Comparison of ENCODE assay signal across 36 cellular contexts in genomic region chr4:139515531-139515958, GRCh38. TPM values are rescaled to one million over a fixed set of nuclear protein-coding genes. Genes with fewer than 3 reads are reported as not detected.
A peak's percentile ranks its signal among the peaks of the same experiment; 100 is the strongest.
DNase-seq lines count a peak whose midpoint lies in the region; ATAC-seq and TF ChIP-seq lines count a peak whose summit lies in the region.
"Had no signal": no experiment of that assay in that cellular context is flagged by ENCODE, and none has a peak within 500 bp of the region (broad histone marks: within the 10 kb centered on the region; RNA-seq: fewer than 3 reads in every experiment).

No MANE protein-coding gene starts in this region.

- H3K4me3 Mint-ChIP-seq in nephron = no peak overlapping the region
- no peak overlapping the region for H3K4me3 Mint-ChIP-seq in Calu3 (ENCODE audit: low read depth, unreplicated experiment)
- H3K4me3 Mint-ChIP-seq in activated CD8-positive, alpha-beta T cell treated with anti-CD3 and anti-CD28 coated beads for 36 hours = no peak overlapping the region
- H3K4me3 Mint-ChIP-seq: activated naive CD8-positive, alpha-beta T cell; CD4-positive, alpha-beta T cell; dendritic cell treated with granulocyte-macrophage colony-stimulating factor and Interleukin-4, amounts not matched to agents 40 ng/mL and 50 ng/mL, for 4 days; endodermal cell; stimulated activated effector memory CD8-positive, alpha-beta T cell treated with anti-CD3 and anti-CD28 coated beads, Interleukin-12 subunit alpha, Interleukin-12 subunit beta, amount 100 ng/mL, for 72 hours had no signal

- intact Hi-C loops in adrenal gland (cut with DNase I) = no loop called here
- intact Hi-C loops in Calu3 (cut with micrococcal nuclease; ENCODE audit: unreplicated experiment) = no loop called here
- intact Hi-C loops in activated CD8-positive, alpha-beta T cell treated with anti-CD3 and anti-CD28 coated beads for 36 hours (cut with micrococcal nuclease) = no loop called here

- H3K9me3 Mint-ChIP-seq in nephron (no peaks in the 10 kb centered on the region), Calu3 (ENCODE audit: low read depth, unreplicated experiment) (no peaks in the 10 kb centered on the region)
- no peaks in the 10 kb centered on the region for H3K9me3 Mint-ChIP-seq in activated CD8-positive, alpha-beta T cell treated with anti-CD3 and anti-CD28 coated beads for 36 hours
- H3K9me3 Mint-ChIP-seq: CD4-positive, alpha-beta T cell; dendritic cell treated with granulocyte-macrophage colony-stimulating factor and Interleukin-4, amounts not matched to agents 40 ng/mL and 50 ng/mL, for 4 days; endodermal cell; stimulated activated effector memory CD8-positive, alpha-beta T cell treated with anti-CD3 and anti-CD28 coated beads, Interleukin-12 subunit alpha, Interleukin-12 subunit beta, amount 100 ng/mL, for 72 hours had no signal

- H3K27me3 Mint-ChIP-seq in nephron (ENCODE audit: low read depth) = no peaks in the 10 kb centered on the region
- no peaks in the 10 kb centered on the region for H3K27me3 Mint-ChIP-seq in Calu3 (ENCODE audit: unreplicated experiment)
- H3K27me3 Mint-ChIP-seq in activated CD8-positive, alpha-beta T cell treated with anti-CD3 and anti-CD28 coated beads for 36 hours = no peaks in the 10 kb centered on the region
- H3K27me3 Mint-ChIP-seq: activated naive CD8-positive, alpha-beta T cell; CD4-positive, alpha-beta T cell; dendritic cell treated with granulocyte-macrophage colony-stimulating factor and Interleukin-4, amounts not matched to agents 40 ng/mL and 50 ng/mL, for 4 days had no signal

- ATAC-seq in activated CD8-positive, alpha-beta T cell treated with anti-CD3 and anti-CD28 coated beads for 36 hours = no peak
- ATAC-seq: A549; GM12878; left colon; stimulated activated effector memory CD8-positive, alpha-beta T cell treated with anti-CD3 and anti-CD28 coated beads, Interleukin-12 subunit alpha, Interleukin-12 subunit beta, amount 100 ng/mL, for 72 hours had no signal

- POLR2A ChIA-PET in activated CD8-positive, alpha-beta T cell treated with anti-CD3 and anti-CD28 coated beads for 36 hours (lab: Charles Lee) = no interaction called here

- H3K4me1 ChIP-seq in adrenal gland (replicated peaks in 1 of 2) = peaks cover 0 to 16% of the 10 kb centered on the region in 2 donors
- H3K4me1 ChIP-seq: A549, ascending aorta, Peyer's patch, transverse colon had no signal

- no peak for TF ChIP-seq POLR2A in adrenal gland (IDR thresholded peaks at IDR 0.05)

- H3K36me3 ChIP-seq in adrenal gland (replicated peaks in 1 of 2) = peaks cover 0 to 36% of the 10 kb centered on the region in 2 donors

- no peaks in the 10 kb centered on the region for H3K27me3 ChIP-seq in adrenal gland
- H3K27me3 ChIP-seq: ascending aorta, Peyer's patch, transverse colon had no signal

- CTCF ChIA-PET in Calu3 (lab: Charles Lee) = no interaction called here
- CTCF ChIA-PET in activated CD8-positive, alpha-beta T cell treated with anti-CD3 and anti-CD28 coated beads for 36 hours (lab: Charles Lee) = interaction anchor here (0.9 kb wide), 1 partner anchor 136 kb away, joined by 3 read pairs; no protein-coding TSS in a partner anchor

- H3K4me3 ChIP-seq in AG10803 (ENCODE audit: low read length) = no peak overlapping the region
- no peak overlapping the region for H3K4me3 ChIP-seq in adrenal gland
- no peak overlapping the region for H3K4me3 ChIP-seq in fibroblast of pulmonary artery (replicated peaks; ENCODE audit: low read depth, low read length)
- H3K4me3 ChIP-seq: A549, ascending aorta, GM12878, GM23248, Peyer's patch, transverse colon had no signal

- H3K9me3 ChIP-seq in adrenal gland (replicated peaks in 1 of 3) = no peaks in the 10 kb centered on the region
- H3K9me3 ChIP-seq: A549, ascending aorta, Peyer's patch, transverse colon had no signal

- DNase-seq in AG10803 (ENCODE audit: low read depth) = peak; percentile 49
- DNase-seq in adrenal gland = peak in 6 of 7 donors; percentile 26 to 68 (median 35)
- DNase-seq in fibroblast of pulmonary artery (ENCODE audit: low read depth) = peak; percentile 18
- no peak for DNase-seq in Calu3
- DNase-seq in germinal center (ENCODE audit: low spot score) = no peak
- no peak for DNase-seq in NCI-H774 (lab: John Stamatoyannopoulos, UW)
- DNase-seq in activated CD8-positive, alpha-beta T cell treated with anti-CD3 and anti-CD28 coated beads for 36 hours = no peak
- DNase-seq: activated CD4-positive, alpha-beta T cell treated with anti-CD3 and anti-CD28 coated beads for 48 hours; activated CD8-positive, alpha-beta memory T cell treated with anti-CD3 and anti-CD28 coated beads for 24 hours; activated T-cell treated with anti-CD3 and anti-CD28 coated beads for 4 hours; CD4-positive, alpha-beta T cell; central memory CD4-positive, alpha-beta T cell; EL; endodermal cell; GM23248; hippocampal formation; Kasumi-1; left colon; mesenchymal stem cell; MV-4-11; NCI-H1436 treated with DMSO at 0.1 percent for 48 hours; NCI-H2081 treated with DMSO at 0.1 percent for 48 hours; NCI-H345; Peyer's patch; posterior cingulate gyrus; SIG-M5; stimulated activated CD4-positive, alpha-beta T cell treated with anti-CD3 and anti-CD28 coated beads, Interleukin-15, amount 100 ng/mL, for 24 hours; T1000; transverse colon had no signal

- peaks cover 72% of the 10 kb centered on the region for H3K36me3 Mint-ChIP-seq in nephron (ENCODE audit: low read depth)
- H3K36me3 Mint-ChIP-seq in Calu3 (ENCODE audit: insufficient read depth, unreplicated experiment) = no peaks in the 10 kb centered on the region
- H3K36me3 Mint-ChIP-seq in activated CD8-positive, alpha-beta T cell treated with anti-CD3 and anti-CD28 coated beads for 36 hours (ENCODE audit: low read depth) = peaks cover 49% of the 10 kb centered on the region

- H3K27ac ChIP-seq in adrenal gland = peak overlapping the region; percentile 13 to 54 (median 38)
- H3K27ac ChIP-seq: A549, ascending aorta, GM23248, Peyer's patch, transverse colon had no signal

- H3K4me1 Mint-ChIP-seq in nephron (peaks cover 22% of the 10 kb centered on the region), Calu3 (ENCODE audit: low read depth, unreplicated experiment) (no peaks in the 10 kb centered on the region)
- no peaks in the 10 kb centered on the region for H3K4me1 Mint-ChIP-seq in activated CD8-positive, alpha-beta T cell treated with anti-CD3 and anti-CD28 coated beads for 36 hours (ENCODE audit: low read depth)
- H3K4me1 Mint-ChIP-seq: stimulated activated effector memory CD8-positive, alpha-beta T cell treated with anti-CD3 and anti-CD28 coated beads, Interleukin-12 subunit alpha, Interleukin-12 subunit beta, amount 100 ng/mL, for 72 hours had no signal

- WGBS in adrenal gland, 4 donors = 27 to 36% (median 31%) methylated on average over 4 of the region's 4 CpGs

- BruUV-seq in Calu3 (replicated peaks; lab: Mats Ljungman, UMichigan) = no TSS peak

- H3K27ac Mint-ChIP-seq in nephron (peak overlapping the region in 2 of 3 experiments; percentile 28 to 36), Calu3 (ENCODE audit: unreplicated experiment) (no peak overlapping the region)
- no peak overlapping the region for H3K27ac Mint-ChIP-seq in activated CD8-positive, alpha-beta T cell treated with anti-CD3 and anti-CD28 coated beads for 36 hours
- H3K27ac Mint-ChIP-seq: activated naive CD8-positive, alpha-beta T cell; CD4-positive, alpha-beta T cell; dendritic cell treated with granulocyte-macrophage colony-stimulating factor and Interleukin-4, amounts not matched to agents 40 ng/mL and 50 ng/mL, for 4 days; endodermal cell; stimulated activated effector memory CD8-positive, alpha-beta T cell treated with anti-CD3 and anti-CD28 coated beads, Interleukin-12 subunit alpha, Interleukin-12 subunit beta, amount 100 ng/mL, for 72 hours had no signal

- TF ChIP-seq CTCF in AG10803 (conservative IDR thresholded peaks at IDR 0.05; ENCODE audit: low read length) (no peak), adrenal gland (IDR thresholded peaks at IDR 0.05) (no peak), fibroblast of pulmonary artery (IDR thresholded peaks at IDR 0.05; ENCODE audit: low read length, missing control alignments) (no peak), nephron (IDR thresholded peaks at IDR 0.05; ENCODE audit: unreplicated experiment in 3 of 3) (no peak), Calu3 (IDR thresholded peaks at IDR 0.05; ENCODE audit: unreplicated experiment) (no peak)
- TF ChIP-seq CTCF in activated CD8-positive, alpha-beta T cell treated with anti-CD3 and anti-CD28 coated beads for 36 hours (IDR thresholded peaks at IDR 0.05) = no peak

RNA-seq across cellular contexts. Expression of gene SETD7, which starts 40.5 kb away (rescaled TPM):
- total RNA-seq in adrenal gland = 10 to 100 TPM; 36.6 to 49.1 (median 43.9) TPM
- polyA plus RNA-seq in adrenal gland = 10 to 100 TPM in 2 of 3 donors, 1 to 10 TPM in 1; 7.4 to 48.5 (median 10.9) TPM
- total RNA-seq in Calu3 (2022) = 16.2 and 16.4 TPM in 2 replicates
- total RNA-seq in activated CD8-positive, alpha-beta T cell treated with anti-CD3 and anti-CD28 coated beads for 36 hours = 10 to 100 TPM; 10.4 to 12.1 TPM

Comparison
In these comparisons a context has a peak if more than half of its experiments do, and no peak if none do; other contexts are left out.
1. DNase-seq: peak in AG10803 (single experiment), adrenal gland (6 of 7) and fibroblast of pulmonary artery (single experiment); none in Calu3 (single experiment), germinal center (single experiment), NCI-H774 (single experiment) and activated CD8-positive, alpha-beta T cell treated with anti-CD3 and anti-CD28 coated beads for 36 hours (single experiment).
2. H3K27ac Mint-ChIP-seq: peak in nephron (2 of 3); none in Calu3 (single experiment) and activated CD8-positive, alpha-beta T cell treated with anti-CD3 and anti-CD28 coated beads for 36 hours (single experiment).